Comparison of ENCODE assay signal across 27 cellular contexts in the genomic region with DNA sequence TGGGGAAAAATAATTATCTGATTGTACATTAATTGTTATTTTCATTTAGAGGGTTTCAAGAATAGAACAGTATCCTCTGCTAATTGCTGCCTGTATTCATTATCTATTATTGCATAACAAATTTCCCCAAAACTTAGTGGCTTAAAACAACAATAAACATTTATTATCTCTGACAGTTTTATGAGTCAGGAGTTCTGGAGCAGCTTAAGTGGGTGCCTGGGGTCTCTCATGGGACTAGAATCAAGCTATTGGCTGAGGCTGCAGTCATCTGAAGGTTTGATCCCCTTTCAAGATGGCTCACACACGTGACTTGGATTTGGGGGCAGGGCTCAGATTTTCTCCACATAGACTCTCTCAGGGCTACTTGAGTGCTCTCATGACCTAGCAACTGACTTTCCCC.
A peak's percentile ranks its signal among the peaks of the same experiment; 100 is the strongest.
DNase-seq lines count a peak whose midpoint lies in the region; ATAC-seq and TF ChIP-seq lines count a peak whose summit lies in the region.
"Had no signal": no experiment of that assay in that cellular context is flagged by ENCODE, and none has a peak within 500 bp of the region (broad histone marks: within the 10 kb centered on the region; RNA-seq: fewer than 3 reads in every experiment).

No MANE protein-coding gene starts in this region.

- H3F3A ChIP-seq in SK-N-SH (replicated peaks; ENCODE audit: insufficient read depth) = no peaks in the 10 kb centered on the region

- H2BK20ac ChIP-seq in IMR-90 (ENCODE audit: low read depth, low read length) = no peak overlapping the region

- H4K8ac ChIP-seq in IMR-90 (ENCODE audit: low read depth in 2 of 2, low read length in 2 of 2) = no peak overlapping the region

- TF ChIP-seq RAD21 in IMR-90 (IDR thresholded peaks at IDR 0.05; ENCODE audit: low read length) (no peak), SK-N-SH (IDR thresholded peaks at IDR 0.05; ENCODE audit: low read length) (no peak)

- no peak for TF ChIP-seq EP300 in SK-N-SH (IDR thresholded peaks at IDR 0.05; ENCODE audit: borderline replicate concordance in 1 of 2, low read depth in 1 of 2, low read length in 1 of 2)

- no peak overlapping the region for H4K91ac ChIP-seq in IMR-90 (ENCODE audit: insufficient read depth, low read depth, low read length)

- H3K4me1 ChIP-seq in IMR-90 (ENCODE audit: control insufficient read depth, insufficient read depth, low read length) (peaks cover 3% of the 10 kb centered on the region), SK-N-SH (ENCODE audit: control insufficient read depth in 1 of 2, insufficient read depth in 2 of 2, low read depth in 1 of 2, low read length in 1 of 2) (no peaks in the 10 kb centered on the region)
- H3K4me1 ChIP-seq: prostate gland had no signal

- no peaks in the 10 kb centered on the region for H3K9me1 ChIP-seq in IMR-90 (ENCODE audit: insufficient read depth, low read length)

- no peaks in the 10 kb centered on the region for H4K20me1 ChIP-seq in IMR-90 (ENCODE audit: insufficient read depth, low read length)
- no peaks in the 10 kb centered on the region for H4K20me1 ChIP-seq in SK-N-SH (ENCODE audit: insufficient read depth)

- H2BK15ac ChIP-seq in IMR-90 (ENCODE audit: low read depth, low read length) = no peak overlapping the region

- H3K36me3 ChIP-seq in IMR-90 (ENCODE audit: control insufficient read depth, insufficient read depth, low read length) (no peaks in the 10 kb centered on the region), SK-N-SH (replicated peaks in 1 of 2; ENCODE audit: control insufficient read depth in 1 of 2, insufficient read depth in 2 of 2, low read length in 1 of 2) (no peaks in the 10 kb centered on the region)
- H3K36me3 ChIP-seq: heart right ventricle, prostate gland, thyroid gland had no signal

- H3K56ac ChIP-seq in IMR-90 (ENCODE audit: extremely low read depth, insufficient read depth, low read length) = no peak overlapping the region

- H3K14ac ChIP-seq in IMR-90 (replicated peaks; ENCODE audit: low read depth, low read length) = no peak overlapping the region

- no peaks in the 10 kb centered on the region for H3K27me3 ChIP-seq in IMR-90 (ENCODE audit: control insufficient read depth, insufficient read depth, low read length)
- no peaks in the 10 kb centered on the region for H3K27me3 ChIP-seq in SK-N-SH (ENCODE audit: insufficient read depth)
- H3K27me3 ChIP-seq: heart right ventricle, thyroid gland had no signal

- H3K4ac ChIP-seq in IMR-90 (ENCODE audit: low read depth, low read length) = no peak overlapping the region

- POLR2A ChIA-PET in IMR-90 (lab: Charles Lee; ENCODE audit: unreplicated experiment) = no interaction called here
- POLR2A ChIA-PET in SK-N-SH (lab: Yijun Ruan, JAX) = interaction anchor here (0.6 kb wide), 1 partner anchor 8 kb away, joined by 6 read pairs; no protein-coding TSS in a partner anchor

- no TSS peak for BruUV-seq in IMR-90 (replicated peaks; lab: Mats Ljungman, UMichigan)

- no CpG with 5 or more reads among the region's 1 CpG for WGBS in IMR-90 (ENCODE audit: extremely low coverage in 2 of 2, insufficient read length in 1 of 2), 2 experiments
- 38% methylated on average over 1 of the region's 1 CpG for WGBS in SK-N-SH (ENCODE audit: low lambda C conversion rate)

- no peak for TF ChIP-seq POLR2A in IMR-90 (IDR thresholded peaks at IDR 0.05; ENCODE audit: low read depth, low read length)

- H2AFZ ChIP-seq in IMR-90 (replicated peaks; ENCODE audit: low read length, poor library complexity) (no peak overlapping the region), SK-N-SH (ENCODE audit: low read depth) (no peak overlapping the region)
- H2AFZ ChIP-seq: GM23248 had no signal

- H4K5ac ChIP-seq in IMR-90 (ENCODE audit: low read depth, low read length) = no peak overlapping the region

- no peak overlapping the region for H3K23ac ChIP-seq in IMR-90 (ENCODE audit: low read depth, low read length)

- H3K27ac ChIP-seq in IMR-90 (ENCODE audit: insufficient read depth, low read length) = no peak overlapping the region
- H3K27ac ChIP-seq in SK-N-SH (ENCODE audit: low read depth in 2 of 2, low read length in 1 of 2) = no peak overlapping the region
- H3K27ac ChIP-seq: C4-2B, GM23248, heart right ventricle, prostate gland, thyroid gland had no signal

- no peaks in the 10 kb centered on the region for H3K9me2 ChIP-seq in SK-N-SH

- ATAC-seq in IMR-90 (ENCODE audit: low read depth) (no peak), GM18498 (IDR thresholded peaks at IDR 0.05; ENCODE audit: unreplicated experiment) (no peak)
- ATAC-seq: activated naive CD8-positive, alpha-beta T cell treated with anti-CD3 and anti-CD28 coated beads, Interleukin-2, amount 50 U/mL, for 24 hours; activated T-cell treated with anti-CD3 and anti-CD28 coated beads, Interleukin-2, amount 50 U/mL, for 72 hours; effector memory CD8-positive, alpha-beta T cell; naive thymus-derived CD4-positive, alpha-beta T cell; T-helper 17 cell had no signal

- no peak overlapping the region for H3K4me3 Mint-ChIP-seq in nephron progenitor cell
- H3K4me3 Mint-ChIP-seq: activated naive CD8-positive, alpha-beta T cell treated with anti-CD3 and anti-CD28 coated beads, Interleukin-2, amount 50 U/mL, for 24 hours; activated T-cell treated with anti-CD3 and anti-CD28 coated beads, Interleukin-2, amount 50 U/mL, for 72 hours; effector memory CD8-positive, alpha-beta T cell; naive thymus-derived CD4-positive, alpha-beta T cell; T-helper 17 cell had no signal

- H2BK120ac ChIP-seq in IMR-90 (ENCODE audit: low read depth, low read length) = no peak overlapping the region

- TF ChIP-seq CTCF in IMR-90 (conservative IDR thresholded peaks at IDR 0.05; ENCODE audit: low read depth, low read length) (no peak), SK-N-SH (IDR thresholded peaks at IDR 0.05) (no peak), nephron progenitor cell (IDR thresholded peaks at IDR 0.05) (no peak)

- H3K4me3 ChIP-seq in IMR-90 (ENCODE audit: insufficient read depth, low read depth, low read length) (no peak overlapping the region), SK-N-SH (ENCODE audit: low read depth in 2 of 2, low read length in 1 of 2) (no peak overlapping the region)
- H3K4me3 ChIP-seq: GM23248, heart right ventricle, prostate gland, thyroid gland had no signal

- no peaks in the 10 kb centered on the region for H3K79me1 ChIP-seq in IMR-90 (ENCODE audit: low read depth in 1 of 2, low read length in 2 of 2)

- intact Hi-C loops in IMR-90 (cut with micrococcal nuclease) = no loop called here

- H3K9me3 ChIP-seq in IMR-90 (ENCODE audit: control insufficient read depth, insufficient read depth, low read length) (no peaks in the 10 kb centered on the region), SK-N-SH (no peaks in the 10 kb centered on the region)
- H3K9me3 ChIP-seq: heart right ventricle, prostate gland, thyroid gland had no signal

- CTCF ChIA-PET in IMR-90 (lab: Yijun Ruan, JAX) (no interaction called here), SK-N-SH (lab: Yijun Ruan, JAX) (interaction anchor here (0.8 kb wide), 1 partner anchor 257 kb away, joined by 3 read pairs; no protein-coding TSS in a partner anchor)

- H3K27me3 Mint-ChIP-seq in nephron progenitor cell (ENCODE audit: low read depth, poor library complexity) = no peaks in the 10 kb centered on the region
- H3K27me3 Mint-ChIP-seq: activated naive CD8-positive, alpha-beta T cell treated with anti-CD3 and anti-CD28 coated beads, Interleukin-2, amount 50 U/mL, for 24 hours; naive thymus-derived CD4-positive, alpha-beta T cell; T-helper 17 cell had no signal

- H3K18ac ChIP-seq in IMR-90 (ENCODE audit: low read depth, low read length) = no peak overlapping the region

- DNase-seq in ELF-1 (ENCODE audit: low read depth, low spot score) (peak; percentile 53), IMR-90 (no peak), SK-N-SH (peak; percentile 19), nephron progenitor cell (no peak), amniotic stem cell (lab: John Stamatoyannopoulos, UW) (no peak)
- DNase-seq in activated effector memory CD4-positive, alpha-beta T cell treated with anti-CD3 and anti-CD28 coated beads, Interleukin-2, amount 50 U/mL, for 16 hours = no peak
- DNase-seq: activated naive CD4-positive, alpha-beta T cell; activated naive CD8-positive, alpha-beta T cell treated with anti-CD3 and anti-CD28 coated beads, Interleukin-2, amount 50 U/mL, for 24 hours; activated T-cell treated with anti-CD3 and anti-CD28 coated beads, Interleukin-2, amount 50 U/mL, for 72 hours; central memory CD4-positive, alpha-beta T cell; effector memory CD8-positive, alpha-beta T cell; GM23248; heart right ventricle; kidney; midbrain; naive thymus-derived CD4-positive, alpha-beta T cell; NCI-H1048; NCI-H2029 treated with DMSO at 0.1 percent for 48 hours; NCI-H345; NCI-H774; nucleus accumbens; stimulated activated CD4-positive, alpha-beta T cell treated with anti-CD3 and anti-CD28 coated beads, Interleukin-4, amount 100 ng/mL, for 24 hours; T-helper 17 cell; thyroid gland had no signal

- in situ Hi-C loops in IMR-90 (cut with MboI; ENCODE audit: low sequenced_read_pairs) = no loop called here

- no peak overlapping the region for H2AK9ac ChIP-seq in IMR-90 (replicated peaks; ENCODE audit: low read depth, low read length, poor library complexity)

- H3K36me3 Mint-ChIP-seq in nephron progenitor cell (ENCODE audit: low read depth) = no peaks in the 10 kb centered on the region

- H3K79me2 ChIP-seq in SK-N-SH (ENCODE audit: insufficient read depth) = no peaks in the 10 kb centered on the region

- H3K9ac ChIP-seq in IMR-90 (ENCODE audit: low read depth, low read length) (no peak overlapping the region), SK-N-SH (no peak overlapping the region)
- H3K9ac ChIP-seq: GM23248 had no signal

- peaks cover 9% of the 10 kb centered on the region for H3K9me3 Mint-ChIP-seq in nephron progenitor cell
- H3K9me3 Mint-ChIP-seq: activated naive CD8-positive, alpha-beta T cell treated with anti-CD3 and anti-CD28 coated beads, Interleukin-2, amount 50 U/mL, for 24 hours; activated T-cell treated with anti-CD3 and anti-CD28 coated beads, Interleukin-2, amount 50 U/mL, for 72 hours; effector memory CD8-positive, alpha-beta T cell had no signal

- H3K4me1 Mint-ChIP-seq in nephron progenitor cell = peaks cover 11% of the 10 kb centered on the region

- H2AK5ac ChIP-seq in IMR-90 (ENCODE audit: low read depth, low read length) = no peak overlapping the region

- H3K27ac Mint-ChIP-seq in nephron progenitor cell = peak overlapping the region; percentile 63
- H3K27ac Mint-ChIP-seq: activated naive CD8-positive, alpha-beta T cell treated with anti-CD3 and anti-CD28 coated beads, Interleukin-2, amount 50 U/mL, for 24 hours; activated T-cell treated with anti-CD3 and anti-CD28 coated beads, Interleukin-2, amount 50 U/mL, for 72 hours; effector memory CD8-positive, alpha-beta T cell had no signal

- no peak overlapping the region for H2BK5ac ChIP-seq in IMR-90 (ENCODE audit: low read depth, low read length, poor library complexity, severe bottlenecking)

- H3K4me2 ChIP-seq in IMR-90 (ENCODE audit: low read depth, low read length) = no peak overlapping the region
- H3K4me2 ChIP-seq in SK-N-SH = no peak overlapping the region

- dilution Hi-C loops in IMR-90 (cut with HindIII; ENCODE audit: low sequenced_read_pairs, unreplicated experiment) = no loop called here

TF ChIP-seq in IMR-90, 13 proteins besides CTCF, POLR2A, EP300 and RAD21 (continues in another document):
- TF ChIP-seq CHD1 (IDR thresholded peaks at IDR 0.05; ENCODE audit: low read depth, low read length) = no peak

TF ChIP-seq in SK-N-SH, 30 proteins besides CTCF, POLR2A, EP300 and RAD21 (continues in another document):
- TF ChIP-seq RFX5 (IDR thresholded peaks at IDR 0.05; ENCODE audit: low read length) = no peak
- no peak for TF ChIP-seq SIN3A (IDR thresholded peaks at IDR 0.05; ENCODE audit: borderline replicate concordance, low read depth, low read length)

Comparison
In these comparisons a context has a peak if more than half of its experiments do, and no peak if none do; other contexts are left out.
1. DNase-seq: peak in ELF-1 (single experiment) and SK-N-SH (single experiment); none in IMR-90 (single experiment), nephron progenitor cell (single experiment), activated effector memory CD4-positive, alpha-beta T cell treated with anti-CD3 and anti-CD28 coated beads, Interleukin-2, amount 50 U/mL, for 16 hours (single experiment) and amniotic stem cell (single experiment).